10 cellular contexts compared by ENCODE assay signal in genomic region chr14:24289649-24290283, GRCh38. TPM values are rescaled to one million over a fixed set of nuclear protein-coding genes. Genes with fewer than 3 reads are reported as not detected.
DNase-seq lines count a peak whose midpoint lies in the region; ATAC-seq and TF ChIP-seq lines count a peak whose summit lies in the region.
"Had no signal": no experiment of that assay in that cellular context is flagged by ENCODE, and none has a peak within 500 bp of the region (broad histone marks: within the 10 kb centered on the region; RNA-seq: fewer than 3 reads in every experiment).

No MANE protein-coding gene starts in this region.

- CTCF ChIA-PET in CD8-positive, alpha-beta T cell (lab: Charles Lee), result interaction anchor here (1.1 to 6.5 kb wide), 2 partner anchors 13 to 18 kb away, joined by 4 to 33 read pairs; partner anchors contain the start of gene CIDEB

- TF ChIP-seq CTCF in CD8-positive, alpha-beta T cell (IDR thresholded peaks at IDR 0.05), result no peak

- no peaks in the 10 kb centered on the region for H3K9me3 ChIP-seq in CD8-positive, alpha-beta T cell (ENCODE audit: low read length)
- H3K9me3 ChIP-seq: neutrophil had no signal

- peak in 3 of 7 experiments; percentile 3 to 28 (median 13) for DNase-seq in CD8-positive, alpha-beta T cell
- DNase-seq in DMS114 treated with DMSO at 0.1 percent for 48 hours (lab: John Stamatoyannopoulos, UW; ENCODE audit: unreplicated experiment) (no peak), midbrain (lab: John Stamatoyannopoulos, UW) (no peak), foreskin melanocyte (no peak)
- DNase-seq: NCI-H1092, OCI-M1 had no signal

- no peaks in the 10 kb centered on the region for H3K9me3 Mint-ChIP-seq in CD8-positive, alpha-beta T cell
- no peaks in the 10 kb centered on the region for H3K9me3 Mint-ChIP-seq in activated naive CD8-positive, alpha-beta T cell (ENCODE audit: low read depth)
- H3K9me3 Mint-ChIP-seq: CD4-positive, alpha-beta memory T cell had no signal

- no peaks in the 10 kb centered on the region for H3K27me3 ChIP-seq in CD8-positive, alpha-beta T cell (ENCODE audit: insufficient read depth, low read length)
- H3K27me3 ChIP-seq: neutrophil had no signal

- H3K4me1 Mint-ChIP-seq in CD8-positive, alpha-beta T cell (ENCODE audit: low read depth), result peaks cover 2% of the 10 kb centered on the region
- H3K4me1 Mint-ChIP-seq in activated naive CD8-positive, alpha-beta T cell (ENCODE audit: low read depth), result peaks cover 17% of the 10 kb centered on the region

- intact Hi-C loops in CD8-positive, alpha-beta T cell (cut with DNase I, micrococcal nuclease), result no loop called here

- no peak overlapping the region for H3K27ac Mint-ChIP-seq in CD8-positive, alpha-beta T cell
- no peak overlapping the region for H3K27ac Mint-ChIP-seq in activated naive CD8-positive, alpha-beta T cell

- no peaks in the 10 kb centered on the region for H3K27me3 Mint-ChIP-seq in CD8-positive, alpha-beta T cell (ENCODE audit: low read depth)
- H3K27me3 Mint-ChIP-seq in activated naive CD8-positive, alpha-beta T cell, result no peaks in the 10 kb centered on the region
- H3K27me3 Mint-ChIP-seq: CD4-positive, alpha-beta memory T cell had no signal

- no peak overlapping the region for H3K4me3 ChIP-seq in CD8-positive, alpha-beta T cell (ENCODE audit: low read depth, low read length)

- no peak overlapping the region for H3K27ac ChIP-seq in CD8-positive, alpha-beta T cell (ENCODE audit: low read depth, low read length)
- H3K27ac ChIP-seq: neutrophil had no signal

- peaks cover 10% of the 10 kb centered on the region for H3K4me1 ChIP-seq in CD8-positive, alpha-beta T cell (ENCODE audit: insufficient read depth, low read length)

- peak; percentile 31 for ATAC-seq in CD8-positive, alpha-beta T cell
- ATAC-seq in GM21825 (IDR thresholded peaks at IDR 0.05; ENCODE audit: unreplicated experiment), result peak; percentile 83

- H3K36me3 ChIP-seq in CD8-positive, alpha-beta T cell (ENCODE audit: insufficient read depth, low read length), result peaks cover 7% of the 10 kb centered on the region

- no peak overlapping the region for H3K4me3 Mint-ChIP-seq in CD8-positive, alpha-beta T cell
- peak overlapping the region; percentile 31 for H3K4me3 Mint-ChIP-seq in activated naive CD8-positive, alpha-beta T cell
- H3K4me3 Mint-ChIP-seq: CD4-positive, alpha-beta memory T cell had no signal

- POLR2A ChIA-PET in CD8-positive, alpha-beta T cell (lab: Charles Lee), result interaction anchor here (1.4 to 1.7 kb wide), 2 partner anchors 14 to 48 kb away, joined by 4 read pairs; partner anchors contain the start of gene TINF2

- peaks cover 46% of the 10 kb centered on the region for H3K36me3 Mint-ChIP-seq in CD8-positive, alpha-beta T cell
- H3K36me3 Mint-ChIP-seq in activated naive CD8-positive, alpha-beta T cell, result peaks cover 21% of the 10 kb centered on the region

RNA-seq across cellular contexts. Expression of gene DHRS1, which starts 9.8 kb away (rescaled TPM):
- total RNA-seq in CD8-positive, alpha-beta T cell, result 10 to 100 TPM; 24.3 to 28.5 TPM

RNA-seq across cellular contexts. Expression of gene NOP9, which starts 9.9 kb away (rescaled TPM):
- 10 to 100 TPM; 35.6 to 35.8 TPM for total RNA-seq in CD8-positive, alpha-beta T cell

RNA-seq across cellular contexts. Expression of gene CIDEB, which starts 18.0 kb away (rescaled TPM):
- total RNA-seq in CD8-positive, alpha-beta T cell, result 10 to 100 TPM; 11.8 to 13.4 TPM

RNA-seq across cellular contexts. Expression of gene RABGGTA, which starts 18.4 kb away (rescaled TPM):
- 10 to 100 TPM; 59.1 to 65.9 TPM for total RNA-seq in CD8-positive, alpha-beta T cell

RNA-seq across cellular contexts. Expression of gene LTB4R2, which starts 20.2 kb away (rescaled TPM):
- 10 to 100 TPM; 18.9 to 21.5 TPM for total RNA-seq in CD8-positive, alpha-beta T cell
